Comparison of ENCODE assay signal across 16 cellular contexts in the genomic region with DNA sequence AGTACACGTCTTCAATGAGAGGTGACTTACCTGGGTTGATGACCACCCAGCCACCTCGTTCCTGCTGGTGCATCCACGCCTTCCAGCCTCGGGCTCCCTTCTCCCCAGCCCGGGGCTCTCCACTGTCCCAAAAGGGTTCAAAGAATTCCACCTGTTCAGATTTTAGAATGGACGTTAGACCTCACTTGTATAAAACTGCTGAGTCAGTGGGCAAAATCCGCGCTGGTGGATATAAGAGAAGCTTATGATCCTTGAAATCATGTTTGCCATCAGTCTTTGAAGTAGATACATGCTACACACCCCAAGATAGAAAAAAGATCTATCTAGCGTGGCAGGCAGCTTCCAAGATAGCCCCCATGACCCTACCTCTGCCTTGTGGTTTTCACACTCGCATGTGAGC. TPM values are rescaled to one million over a fixed set of nuclear protein-coding genes. Genes with fewer than 3 reads are reported as not detected.
DNase-seq lines count a peak whose midpoint lies in the region; ATAC-seq, FAIRE-seq and TF ChIP-seq lines count a peak whose summit lies in the region.
"Had no signal": no experiment of that assay in that cellular context is flagged by ENCODE, and none has a peak within 500 bp of the region (broad histone marks: within the 10 kb centered on the region; RNA-seq: fewer than 3 reads in every experiment).

No MANE protein-coding gene starts in this region.

- POLR2A ChIA-PET in activated CD4-positive, alpha-beta T cell treated with anti-CD3 and anti-CD28 coated beads, Interleukin-2, amount 10 ng/mL, durations not matched to agents 7 days and 5 days (lab: Charles Lee): no interaction called here
- POLR2A ChIA-PET in A549 (lab: Yijun Ruan, JAX): no interaction called here

- intact Hi-C loops in activated CD4-positive, alpha-beta T cell treated with anti-CD3 and anti-CD28 coated beads, Interleukin-2, amount 10 ng/mL, durations not matched to agents 24 days and 14 days (cut with micrococcal nuclease): no loop called here

- H3K4me3 Mint-ChIP-seq in activated CD4-positive, alpha-beta T cell treated with anti-CD3 and anti-CD28 coated beads, Interleukin-2, amount 10 ng/mL, durations not matched to agents 7 days and 5 days: no peak overlapping the region
- no peak overlapping the region for H3K4me3 Mint-ChIP-seq in activated CD4-positive, alpha-beta T cell treated with anti-CD3 and anti-CD28 coated beads, Interleukin-2, amount 10 ng/mL, durations not matched to agents 24 days and 14 days
- H3K4me3 Mint-ChIP-seq: CD4-positive, CD25-positive, alpha-beta regulatory T cell had no signal

- no peak for DNase-seq in activated CD4-positive, alpha-beta T cell treated with anti-CD3 and anti-CD28 coated beads, Interleukin-2, amount 10 ng/mL, durations not matched to agents 7 days and 5 days
- no peak for DNase-seq in activated CD4-positive, alpha-beta T cell treated with anti-CD3 and anti-CD28 coated beads, Interleukin-2, amount 10 ng/mL, durations not matched to agents 24 days and 14 days
- DNase-seq in A549 (ENCODE audit: low read depth in 1 of 2, low spot score in 1 of 2) (no peak), COLO829 (ENCODE audit: low spot score) (no peak), HUDEP-2 (lab: John Stamatoyannopoulos, UW; ENCODE audit: unreplicated experiment in 76 of 76) (no peak), NCI-H2081 (lab: John Stamatoyannopoulos, UW) (no peak)
- DNase-seq: AML-193; Calu3; CD4-positive, CD25-positive, alpha-beta regulatory T cell; DMS 273 treated with DMSO at 0.1 percent for 48 hours had no signal

- CTCF ChIA-PET in activated CD4-positive, alpha-beta T cell treated with anti-CD3 and anti-CD28 coated beads, Interleukin-2, amount 10 ng/mL, durations not matched to agents 7 days and 5 days (lab: Charles Lee): interaction anchor here (1.0 to 2.0 kb wide), 2 partner anchors 9 to 21 kb away, joined by 3 to 4 read pairs; no protein-coding TSS in a partner anchor
- CTCF ChIA-PET in A549 (lab: Yijun Ruan, JAX): interaction anchor here (0.7 to 2.0 kb wide), 5 partner anchors 9 to 461 kb away, joined by 3 to 9 read pairs (median 3); no protein-coding TSS in a partner anchor

- H3K27me3 ChIP-seq in neutrophil: no peaks in the 10 kb centered on the region
- H3K27me3 ChIP-seq: BLaER1 had no signal

- 93% methylated on average over 10 of the region's 10 CpGs for WGBS in A549 (ENCODE audit: missing lambda C conversion rate)

- H3K4me3 ChIP-seq in A549 (no peak overlapping the region), neutrophil (ENCODE audit: low read depth in 1 of 2, low read length in 1 of 2) (no peak overlapping the region)
- H3K4me3 ChIP-seq: BLaER1 had no signal

- H3K9me3 Mint-ChIP-seq in activated CD4-positive, alpha-beta T cell treated with anti-CD3 and anti-CD28 coated beads, Interleukin-2, amount 10 ng/mL, durations not matched to agents 7 days and 5 days: no peaks in the 10 kb centered on the region
- H3K9me3 Mint-ChIP-seq in activated CD4-positive, alpha-beta T cell treated with anti-CD3 and anti-CD28 coated beads, Interleukin-2, amount 10 ng/mL, durations not matched to agents 24 days and 14 days: no peaks in the 10 kb centered on the region

- H3K27ac Mint-ChIP-seq in activated CD4-positive, alpha-beta T cell treated with anti-CD3 and anti-CD28 coated beads, Interleukin-2, amount 10 ng/mL, durations not matched to agents 7 days and 5 days: peak overlapping the region; percentile 42
- H3K27ac Mint-ChIP-seq in activated CD4-positive, alpha-beta T cell treated with anti-CD3 and anti-CD28 coated beads, Interleukin-2, amount 10 ng/mL, durations not matched to agents 24 days and 14 days: no peak overlapping the region
- H3K27ac Mint-ChIP-seq: CD4-positive, CD25-positive, alpha-beta regulatory T cell had no signal

- H3K36me3 Mint-ChIP-seq in activated CD4-positive, alpha-beta T cell treated with anti-CD3 and anti-CD28 coated beads, Interleukin-2, amount 10 ng/mL, durations not matched to agents 7 days and 5 days (ENCODE audit: low read depth): peaks cover 19% of the 10 kb centered on the region
- peaks cover 25% of the 10 kb centered on the region for H3K36me3 Mint-ChIP-seq in activated CD4-positive, alpha-beta T cell treated with anti-CD3 and anti-CD28 coated beads, Interleukin-2, amount 10 ng/mL, durations not matched to agents 24 days and 14 days (ENCODE audit: low read depth)

- TF ChIP-seq EP300 in A549 (IDR thresholded peaks at IDR 0.05): no peak

- H3K4me1 Mint-ChIP-seq in activated CD4-positive, alpha-beta T cell treated with anti-CD3 and anti-CD28 coated beads, Interleukin-2, amount 10 ng/mL, durations not matched to agents 7 days and 5 days: peaks cover 9% of the 10 kb centered on the region
- peaks cover 9% of the 10 kb centered on the region for H3K4me1 Mint-ChIP-seq in activated CD4-positive, alpha-beta T cell treated with anti-CD3 and anti-CD28 coated beads, Interleukin-2, amount 10 ng/mL, durations not matched to agents 24 days and 14 days

- ATAC-seq in A549: no peak
- ATAC-seq: HCT116 had no signal

- H3K36me3 ChIP-seq in neutrophil: peaks cover 12% of the 10 kb centered on the region

- no peak overlapping the region for H3K4me2 ChIP-seq in A549
- H3K4me2 ChIP-seq: BLaER1 had no signal

- no peak for TF ChIP-seq CTCF in A549 (IDR thresholded peaks at IDR 0.05)
- TF ChIP-seq CTCF in neutrophil (IDR thresholded peaks at IDR 0.05): no peak

- peak overlapping the region in 1 of 2 experiments; percentile 29; a peak in 2 of 6 replicates for H3K27ac ChIP-seq in A549
- peak overlapping the region; percentile 0 for H3K27ac ChIP-seq in angular gyrus (ENCODE audit: low read depth, low read length)
- H3K27ac ChIP-seq in neutrophil: peak overlapping the region; percentile 91
- H3K27ac ChIP-seq: 22Rv1, BLaER1 had no signal

- no peaks in the 10 kb centered on the region for H3K27me3 Mint-ChIP-seq in activated CD4-positive, alpha-beta T cell treated with anti-CD3 and anti-CD28 coated beads, Interleukin-2, amount 10 ng/mL, durations not matched to agents 7 days and 5 days
- no peaks in the 10 kb centered on the region for H3K27me3 Mint-ChIP-seq in activated CD4-positive, alpha-beta T cell treated with anti-CD3 and anti-CD28 coated beads, Interleukin-2, amount 10 ng/mL, durations not matched to agents 24 days and 14 days
- H3K27me3 Mint-ChIP-seq: CD4-positive, CD25-positive, alpha-beta regulatory T cell had no signal

- no peak for TF ChIP-seq RAD21 in A549 (conservative IDR thresholded peaks at IDR 0.05 in 1 of 2, IDR thresholded peaks at IDR 0.05 in 1 of 2)

- H3K9me3 ChIP-seq in A549: no peaks in the 10 kb centered on the region
- H3K9me3 ChIP-seq in neutrophil: no peaks in the 10 kb centered on the region
- H3K9me3 ChIP-seq: BLaER1 had no signal

- TF ChIP-seq POLR2A in A549 (IDR thresholded peaks at IDR 0.05; ENCODE audit: low read length): no peak

- no peak for FAIRE-seq in A549 (lab: Jason Lieb, UNC)
- FAIRE-seq: H54 had no signal

- no peaks in the 10 kb centered on the region for H3K4me1 ChIP-seq in A549
- H3K4me1 ChIP-seq in neutrophil (ENCODE audit: control insufficient read depth in 1 of 2, insufficient read depth in 1 of 2, low read depth in 1 of 2, low read length in 1 of 2): peaks cover 80 to 90% of the 10 kb centered on the region in 2 experiments

TF ChIP-seq in A549, 52 proteins besides CTCF, POLR2A, EP300 and RAD21:
- TF ChIP-seq MAFK (IDR thresholded peaks at IDR 0.05; ENCODE audit: partially characterized antibody) (peak; percentile 79), ZFP36 (IDR thresholded peaks at IDR 0.05; ENCODE audit: borderline replicate concordance, partially characterized antibody) (no peak), TP53 (CRISPR knock-in tag; IDR thresholded peaks at IDR 0.05) (no peak)

RNA-seq across cellular contexts. Expression of a gene that starts 33.5 kb away (rescaled TPM):
- 10 to 100 TPM; 21.2 to 23.2 TPM for total RNA-seq in activated CD4-positive, alpha-beta T cell treated with anti-CD3 and anti-CD28 coated beads, Interleukin-2, amount 10 ng/mL, durations not matched to agents 7 days and 5 days
- 22.1 and 22.8 TPM in 2 replicates for total RNA-seq in activated CD4-positive, alpha-beta T cell treated with anti-CD3 and anti-CD28 coated beads, Interleukin-2, amount 10 ng/mL, durations not matched to agents 24 days and 14 days
- polyA plus RNA-seq in A549 (2011; rRNA removed): 12.7 and 14.7 TPM in 2 replicates
- polyA plus RNA-seq in A549 (2012; cell fraction: cytosol; rRNA removed): 7.6 and 7.7 TPM in 2 replicates
- polyA plus RNA-seq in A549 (2012; cell fraction: nucleus; rRNA removed): 14.7 and 24.3 TPM in 2 replicates
- polyA plus RNA-seq in A549 (2017; fragmentation: RNase III; extraction: RNeasy Plus Mini Kit Qiagen cat#74134 plus additional on column Dnase treatment): 10.2 to 12.5 TPM (median 11.6 TPM) in 3 replicates
- polyA minus RNA-seq in A549 (2011; rRNA and poly(A)+ RNA removed): 17.8 and 23.2 TPM in 2 replicates

RNA-seq across cellular contexts. Expression of a gene that starts 41.9 kb away (rescaled TPM):
- total RNA-seq in activated CD4-positive, alpha-beta T cell treated with anti-CD3 and anti-CD28 coated beads, Interleukin-2, amount 10 ng/mL, durations not matched to agents 7 days and 5 days: 10 to 100 TPM; 78.6 to 85.6 TPM
- 170 and 185 TPM in 2 replicates for total RNA-seq in activated CD4-positive, alpha-beta T cell treated with anti-CD3 and anti-CD28 coated beads, Interleukin-2, amount 10 ng/mL, durations not matched to agents 24 days and 14 days
- polyA plus RNA-seq in A549 (2011; rRNA removed) (171 and 336 TPM in 2 replicates), A549 (2017; fragmentation: RNase III; extraction: RNeasy Plus Mini Kit Qiagen cat#74134 plus additional on column Dnase treatment) (305 to 350 TPM (median 328 TPM) in 3 replicates)
- 94.0 and 114 TPM in 2 replicates for polyA plus RNA-seq in A549 (2012; cell fraction: cytosol; rRNA removed)
- 35.0 and 59.7 TPM in 2 replicates for polyA plus RNA-seq in A549 (2012; cell fraction: nucleus; rRNA removed)
- 45.1 and 59.6 TPM in 2 replicates for polyA minus RNA-seq in A549 (2011; rRNA and poly(A)+ RNA removed)
